19 cellular contexts compared by ENCODE assay signal in the genomic region with DNA sequence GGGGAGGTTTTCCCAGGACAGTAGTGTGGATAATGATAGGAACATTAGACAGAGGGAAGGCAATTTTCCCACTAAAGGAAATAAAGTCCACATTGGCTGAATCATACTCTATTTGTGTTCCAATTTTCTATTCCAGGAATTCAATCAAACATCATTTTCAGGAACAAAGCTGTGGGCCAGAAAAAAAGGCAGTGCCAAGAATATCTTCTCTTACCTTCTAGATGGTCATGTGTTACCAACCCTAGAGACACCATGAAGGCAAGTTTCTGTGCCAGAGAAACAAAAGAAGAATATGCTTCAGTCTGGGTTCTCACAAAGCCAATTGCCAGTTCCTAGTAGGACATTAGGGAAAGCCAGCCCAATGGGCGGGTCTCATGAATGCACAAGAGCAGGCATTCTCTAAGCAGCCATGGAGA. TPM values are rescaled to one million over a fixed set of nuclear protein-coding genes. Genes with fewer than 3 reads are reported as not detected.
"Had no signal": no experiment of that assay in that cellular context is flagged by ENCODE, and none has a peak within 500 bp of the region (broad histone marks: within the 10 kb centered on the region; RNA-seq: fewer than 3 reads in every experiment).

No MANE protein-coding gene starts in this region.

- ATAC-seq: activated CD8-positive, alpha-beta T cell treated with anti-CD3 and anti-CD28 coated beads for 36 hours; activated naive CD8-positive, alpha-beta T cell treated with anti-CD3 and anti-CD28 coated beads, Interleukin-2, amount 50 U/mL, for 24 hours; stimulated activated naive CD8-positive, alpha-beta T cell treated with anti-CD3 and anti-CD28 coated beads, Interleukin-15, Interleukin-2, amounts not matched to agents 100 U/mL and 50 U/mL, for 24 hours; upper lobe of right lung had no signal

- H3K27me3 ChIP-seq: heart right ventricle, SJSA1, testis, upper lobe of right lung had no signal

- H3K4me1 ChIP-seq: SJSA1, upper lobe of right lung had no signal

- H3K9me3 ChIP-seq: heart right ventricle, SJSA1, testis, upper lobe of right lung had no signal

- DNase-seq: activated CD8-positive, alpha-beta memory T cell treated with anti-CD3 and anti-CD28 coated beads, Interleukin-2, amount 50 U/mL, for 4 hours; activated CD8-positive, alpha-beta T cell treated with anti-CD3 and anti-CD28 coated beads for 36 hours; activated naive CD4-positive, alpha-beta T cell treated with Interleukin-2 at 50 U/mL for 16 hours; activated naive CD8-positive, alpha-beta T cell treated with anti-CD3 and anti-CD28 coated beads, Interleukin-2, amount 50 U/mL, for 24 hours; caudate nucleus; cortex of kidney; effector memory CD4-positive, alpha-beta T cell; foreskin melanocyte; heart right ventricle; islet precursor cell; naive B cell; stimulated activated CD4-positive, alpha-beta T cell treated with anti-CD3 and anti-CD28 coated beads, Interleukin-12 subunit alpha, Interleukin-12 subunit beta, amount 100 ng/mL, for 4 hours; stimulated activated CD8-positive, alpha-beta memory T cell treated with anti-CD3 and anti-CD28 coated beads, Interleukin-4, amount 100 ng/mL, for 48 hours; stimulated activated naive CD8-positive, alpha-beta T cell treated with anti-CD3 and anti-CD28 coated beads, Interleukin-15, Interleukin-2, amounts not matched to agents 100 U/mL and 50 U/mL, for 24 hours; T-helper 9 cell; testis; upper lobe of right lung had no signal

- H3K27ac ChIP-seq: heart right ventricle, SJSA1, testis, upper lobe of right lung had no signal

- H3K4me3 ChIP-seq: heart right ventricle, SJSA1, testis, upper lobe of right lung had no signal

RNA-seq across cellular contexts. Expression of a gene that starts 27.5 kb away (rescaled TPM):
- total RNA-seq: SJSA1 had no signal

RNA-seq across cellular contexts. Expression of a gene that starts 42.9 kb away (rescaled TPM):
- total RNA-seq: epithelial cell of proximal tubule had no signal
